Comparison of ENCODE assay signal across 24 cellular contexts in genomic region chr7:138064856-138065357, GRCh38. TPM values are rescaled to one million over a fixed set of nuclear protein-coding genes. Genes with fewer than 3 reads are reported as not detected.
DNase-seq lines count a peak whose midpoint lies in the region; ATAC-seq and TF ChIP-seq lines count a peak whose summit lies in the region.
"Had no signal": no experiment of that assay in that cellular context is flagged by ENCODE, and none has a peak within 500 bp of the region (broad histone marks: within the 10 kb centered on the region; RNA-seq: fewer than 3 reads in every experiment).

No MANE protein-coding gene starts in this region.

- H3F3A ChIP-seq in SK-N-SH (replicated peaks; ENCODE audit: insufficient read depth) (no peaks in the 10 kb centered on the region), smooth muscle cell (ENCODE audit: low read depth) (no peaks in the 10 kb centered on the region)

- WGBS in SK-N-SH (ENCODE audit: low lambda C conversion rate): 32% methylated on average over 5 of the region's 5 CpGs
- WGBS in smooth muscle cell (ENCODE audit: low lambda C conversion rate): 25% methylated on average over 5 of the region's 5 CpGs

- H3K79me2 ChIP-seq in SK-N-SH (ENCODE audit: insufficient read depth): no peaks in the 10 kb centered on the region
- H3K79me2 ChIP-seq in smooth muscle cell (ENCODE audit: low read depth): no peaks in the 10 kb centered on the region

- H3K27me3 ChIP-seq in SK-N-SH (ENCODE audit: insufficient read depth) (no peaks in the 10 kb centered on the region), brain microvascular endothelial cell (replicated peaks) (no peaks in the 10 kb centered on the region), smooth muscle cell (ENCODE audit: low read depth) (no peaks in the 10 kb centered on the region)
- H3K27me3 ChIP-seq: uterus had no signal

- ATAC-seq in SK-N-SH treated with all-trans-retinoic acid at 6 μM for 48 hours: no peak
- ATAC-seq: heart right ventricle, left ventricle myocardium superior, T-helper 17 cell had no signal

- H3K9me2 ChIP-seq in SK-N-SH: no peaks in the 10 kb centered on the region

- TF ChIP-seq CTCF in SK-N-SH (IDR thresholded peaks at IDR 0.05) (no peak), brain microvascular endothelial cell (IDR thresholded peaks at IDR 0.05; ENCODE audit: low read depth, low read length, missing control alignments) (no peak), smooth muscle cell (IDR thresholded peaks at IDR 0.05; ENCODE audit: borderline replicate concordance, insufficient read depth, poor library complexity, severe bottlenecking) (no peak)

- DNase-seq in SK-N-SH (no peak), brain microvascular endothelial cell (peak; percentile 1), iris pigment epithelial cell (ENCODE audit: low read depth) (peak; percentile 35), smooth muscle cell (lab: John Stamatoyannopoulos, UW; ENCODE audit: unreplicated experiment) (peak; percentile 2), COR-L47 (lab: John Stamatoyannopoulos, UW) (no peak), GF-D8 (lab: John Stamatoyannopoulos, UW) (no peak)
- DNase-seq in stimulated activated CD4-positive, alpha-beta T cell treated with anti-CD3 and anti-CD28 coated beads, Interleukin-4, amount 100 ng/mL, for 4 hours: no peak
- DNase-seq: 8988T; activated CD4-positive, alpha-beta T cell treated with anti-CD3 and anti-CD28 coated beads for 1 hour; activated naive CD4-positive, alpha-beta T cell; CD4-positive, alpha-beta memory T cell; heart right ventricle; Karpas-422; left ventricle myocardium superior; NCI-H69; RPMI8226; stimulated activated naive CD4-positive, alpha-beta T cell; T-helper 17 cell; uterus had no signal

- no peaks in the 10 kb centered on the region for H3K9me3 ChIP-seq in SK-N-SH
- no peaks in the 10 kb centered on the region for H3K9me3 ChIP-seq in smooth muscle cell (replicated peaks; ENCODE audit: low read depth)
- H3K9me3 ChIP-seq: heart right ventricle, uterus had no signal

- H3K36me3 ChIP-seq in SK-N-SH (replicated peaks in 1 of 2; ENCODE audit: control insufficient read depth in 1 of 2, insufficient read depth in 2 of 2, low read length in 1 of 2) (no peaks in the 10 kb centered on the region), brain microvascular endothelial cell (replicated peaks) (no peaks in the 10 kb centered on the region), smooth muscle cell (ENCODE audit: low read depth) (no peaks in the 10 kb centered on the region)
- H3K36me3 ChIP-seq: heart right ventricle, uterus had no signal

- H3K4me1 ChIP-seq in SK-N-SH (ENCODE audit: control insufficient read depth in 1 of 2, insufficient read depth in 2 of 2, low read depth in 1 of 2, low read length in 1 of 2) (no peaks in the 10 kb centered on the region; a peak in 1 of 4 replicates), smooth muscle cell (ENCODE audit: low read depth) (peaks cover 5% of the 10 kb centered on the region)
- H3K4me1 ChIP-seq: heart right ventricle, uterus had no signal

- TF ChIP-seq RAD21 in SK-N-SH (IDR thresholded peaks at IDR 0.05; ENCODE audit: low read length): no peak

- no peak overlapping the region for H3K27ac ChIP-seq in SK-N-SH (ENCODE audit: low read depth in 2 of 2, low read length in 1 of 2)
- no peak overlapping the region for H3K27ac ChIP-seq in brain microvascular endothelial cell
- peak overlapping the region; percentile 37 for H3K27ac ChIP-seq in smooth muscle cell (ENCODE audit: low read depth)
- H3K27ac ChIP-seq: heart right ventricle, uterus had no signal

- POLR2A ChIA-PET in SK-N-SH (lab: Yijun Ruan, JAX): no interaction called here

- H3K4me3 ChIP-seq in SK-N-SH (ENCODE audit: low read depth in 2 of 2, low read length in 1 of 2) (no peak overlapping the region), brain microvascular endothelial cell (ENCODE audit: low read depth, low read length) (no peak overlapping the region), smooth muscle cell (no peak overlapping the region)
- H3K4me3 ChIP-seq: heart right ventricle, uterus had no signal

- in situ Hi-C loops in brain microvascular endothelial cell (cut with HindIII; ENCODE audit: low pct_ligation_motif_present, low sequenced_read_pairs): no loop called here

- no peak for TF ChIP-seq EP300 in SK-N-SH (IDR thresholded peaks at IDR 0.05; ENCODE audit: borderline replicate concordance in 1 of 2, low read depth in 1 of 2, low read length in 1 of 2)

- H2AFZ ChIP-seq in SK-N-SH (ENCODE audit: low read depth): peak overlapping the region; percentile 14; the same call in 1 of the 2 replicates
- H2AFZ ChIP-seq in smooth muscle cell (ENCODE audit: low read depth): no peak overlapping the region

- H3K9ac ChIP-seq in SK-N-SH (no peak overlapping the region), smooth muscle cell (ENCODE audit: low read depth) (no peak overlapping the region)

- H3K4me2 ChIP-seq in SK-N-SH: no peak overlapping the region
- H3K4me2 ChIP-seq in smooth muscle cell: no peak overlapping the region

- H4K20me1 ChIP-seq in SK-N-SH (ENCODE audit: insufficient read depth) (no peaks in the 10 kb centered on the region), smooth muscle cell (ENCODE audit: low read depth) (no peaks in the 10 kb centered on the region)

- CTCF ChIA-PET in SK-N-SH (lab: Yijun Ruan, JAX): interaction anchor here (1.0 to 1.3 kb wide), 2 partner anchors 11 to 13 kb away, joined by 3 to 4 read pairs; partner anchors contain the start of gene AKR1D1

TF ChIP-seq in SK-N-SH, 30 proteins besides CTCF, POLR2A, EP300 and RAD21 (continues in another document):
- TF ChIP-seq JUND (IDR thresholded peaks at IDR 0.05) (no peak), MXI1 (IDR thresholded peaks at IDR 0.05; ENCODE audit: low read depth, low read length) (no peak)
- TF ChIP-seq, protein P1, sequence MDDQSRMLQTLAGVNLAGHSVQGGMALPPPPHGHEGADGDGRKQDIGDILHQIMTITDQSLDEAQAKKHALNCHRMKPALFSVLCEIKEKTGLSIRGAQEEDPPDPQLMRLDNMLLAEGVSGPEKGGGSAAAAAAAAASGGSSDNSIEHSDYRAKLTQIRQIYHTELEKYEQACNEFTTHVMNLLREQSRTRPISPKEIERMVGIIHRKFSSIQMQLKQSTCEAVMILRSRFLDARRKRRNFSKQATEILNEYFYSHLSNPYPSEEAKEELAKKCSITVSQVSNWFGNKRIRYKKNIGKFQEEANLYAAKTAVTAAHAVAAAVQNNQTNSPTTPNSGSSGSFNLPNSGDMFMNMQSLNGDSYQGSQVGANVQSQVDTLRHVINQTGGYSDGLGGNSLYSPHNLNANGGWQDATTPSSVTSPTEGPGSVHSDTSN (IDR thresholded peaks at IDR 0.05): no peak

TF ChIP-seq in SK-N-SH treated with all-trans-retinoic acid at 6 μM for 48 hours, 23 proteins besides CTCF, POLR2A, EP300 and RAD21 (continues in another document):
- TF ChIP-seq GLIS3 (CRISPR knock-in tag; IDR thresholded peaks at IDR 0.05) (no peak), PPARA (CRISPR knock-in tag; IDR thresholded peaks at IDR 0.05; ENCODE audit: borderline replicate concordance) (no peak), ESRRG (CRISPR knock-in tag; IDR thresholded peaks at IDR 0.05) (no peak), OSR1 (CRISPR knock-in tag; IDR thresholded peaks at IDR 0.05) (no peak), POU6F1 (CRISPR knock-in tag; IDR thresholded peaks at IDR 0.05; ENCODE audit: borderline replicate concordance, low read depth) (no peak), BACH2 (CRISPR knock-in tag; IDR thresholded peaks at IDR 0.05; ENCODE audit: borderline replicate concordance) (no peak), RARB (CRISPR knock-in tag; IDR thresholded peaks at IDR 0.05) (no peak), ZNF565 (CRISPR knock-in tag; conservative IDR thresholded peaks at IDR 0.05; ENCODE audit: low read depth) (no peak), ARNTL (CRISPR knock-in tag; IDR thresholded peaks at IDR 0.05; ENCODE audit: borderline replicate concordance, low read depth) (no peak)
- TF ChIP-seq, protein P2, sequence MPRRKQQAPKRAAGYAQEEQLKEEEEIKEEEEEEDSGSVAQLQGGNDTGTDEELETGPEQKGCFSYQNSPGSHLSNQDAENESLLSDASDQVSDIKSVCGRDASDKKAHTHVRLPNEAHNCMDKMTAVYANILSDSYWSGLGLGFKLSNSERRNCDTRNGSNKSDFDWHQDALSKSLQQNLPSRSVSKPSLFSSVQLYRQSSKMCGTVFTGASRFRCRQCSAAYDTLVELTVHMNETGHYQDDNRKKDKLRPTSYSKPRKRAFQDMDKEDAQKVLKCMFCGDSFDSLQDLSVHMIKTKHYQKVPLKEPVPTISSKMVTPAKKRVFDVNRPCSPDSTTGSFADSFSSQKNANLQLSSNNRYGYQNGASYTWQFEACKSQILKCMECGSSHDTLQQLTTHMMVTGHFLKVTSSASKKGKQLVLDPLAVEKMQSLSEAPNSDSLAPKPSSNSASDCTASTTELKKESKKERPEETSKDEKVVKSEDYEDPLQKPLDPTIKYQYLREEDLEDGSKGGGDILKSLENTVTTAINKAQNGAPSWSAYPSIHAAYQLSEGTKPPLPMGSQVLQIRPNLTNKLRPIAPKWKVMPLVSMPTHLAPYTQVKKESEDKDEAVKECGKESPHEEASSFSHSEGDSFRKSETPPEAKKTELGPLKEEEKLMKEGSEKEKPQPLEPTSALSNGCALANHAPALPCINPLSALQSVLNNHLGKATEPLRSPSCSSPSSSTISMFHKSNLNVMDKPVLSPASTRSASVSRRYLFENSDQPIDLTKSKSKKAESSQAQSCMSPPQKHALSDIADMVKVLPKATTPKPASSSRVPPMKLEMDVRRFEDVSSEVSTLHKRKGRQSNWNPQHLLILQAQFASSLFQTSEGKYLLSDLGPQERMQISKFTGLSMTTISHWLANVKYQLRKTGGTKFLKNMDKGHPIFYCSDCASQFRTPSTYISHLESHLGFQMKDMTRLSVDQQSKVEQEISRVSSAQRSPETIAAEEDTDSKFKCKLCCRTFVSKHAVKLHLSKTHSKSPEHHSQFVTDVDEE (CRISPR knock-in tag; IDR thresholded peaks at IDR 0.05): no peak

RNA-seq across cellular contexts. Expression of gene AKR1D1, which starts 11.4 kb away (rescaled TPM):
- polyA plus RNA-seq in SK-N-SH (2012; rRNA removed) (not detected in 2 replicates), smooth muscle cell (not detected in 2 replicates)
- polyA plus RNA-seq in SK-N-SH (2012; cell fraction: cytosol; rRNA removed): not detected in 2 replicates
- polyA plus RNA-seq in SK-N-SH (2012; cell fraction: nucleus; rRNA removed): not detected in 2 replicates
- total RNA-seq in smooth muscle cell: not detected in 2 replicates
- total RNA-seq: cardiac septum; CD4-positive, alpha-beta memory T cell; H4; heart right ventricle; left ventricle myocardium superior; skeletal muscle tissue; T-helper 17 cell; uterus had no signal
- polyA plus RNA-seq: CD4-positive, alpha-beta memory T cell; heart right ventricle; neural cell had no signal

Comparison
In these comparisons a context has a peak if more than half of its experiments do, and no peak if none do; other contexts are left out.
1. DNase-seq: peak in brain microvascular endothelial cell (single experiment), iris pigment epithelial cell (single experiment) and smooth muscle cell (single experiment); none in SK-N-SH (single experiment), stimulated activated CD4-positive, alpha-beta T cell treated with anti-CD3 and anti-CD28 coated beads, Interleukin-4, amount 100 ng/mL, for 4 hours (0 of 2), COR-L47 (single experiment) and GF-D8 (single experiment).